Comparison of ENCODE assay signal across 8 cellular contexts in the genomic region with DNA sequence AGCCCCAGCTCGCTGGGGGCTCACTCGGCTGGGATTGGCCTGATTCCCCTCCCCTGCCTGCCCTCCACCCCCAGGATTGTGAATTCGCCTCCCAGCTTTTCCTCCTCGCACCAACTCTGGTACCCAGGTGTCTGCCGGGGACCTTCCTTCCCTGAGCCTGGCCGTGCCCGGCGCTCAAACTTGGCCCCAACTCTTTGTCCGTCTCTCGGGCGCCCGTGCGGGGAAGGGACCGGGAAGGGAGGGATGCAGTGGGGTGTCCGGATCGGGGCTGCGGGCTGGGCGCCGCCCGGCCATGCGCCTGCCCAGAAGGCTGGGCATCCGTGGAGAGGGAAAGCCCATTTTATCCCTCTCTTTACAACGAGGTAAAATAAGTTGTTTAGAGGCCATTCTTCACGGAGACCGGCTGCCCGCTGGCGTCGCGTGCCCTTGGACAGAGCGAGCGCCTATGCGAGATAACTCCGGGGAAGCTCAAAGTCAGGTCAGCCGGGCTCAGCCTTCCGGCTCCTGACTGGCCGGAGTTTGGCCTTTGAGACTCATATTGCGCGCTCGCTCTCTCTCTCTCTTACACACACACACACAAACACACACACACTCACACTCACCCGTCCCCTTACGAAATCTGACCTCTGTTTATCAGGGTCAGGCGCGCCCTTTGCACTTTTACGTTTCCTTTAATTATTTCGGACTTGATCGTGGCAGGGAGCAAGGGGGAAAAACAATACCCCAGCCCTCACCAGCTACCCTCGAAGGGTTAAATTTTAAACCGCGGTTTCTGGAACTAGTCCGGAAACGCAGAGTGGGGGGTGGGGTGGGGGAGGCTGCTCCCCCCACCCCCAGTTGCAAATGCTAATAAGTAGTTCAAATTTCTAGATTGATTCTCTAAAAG. TPM values are rescaled to one million over a fixed set of nuclear protein-coding genes. Genes with fewer than 3 reads are reported as not detected.
DNase-seq lines count a peak whose midpoint lies in the region; ATAC-seq and TF ChIP-seq lines count a peak whose summit lies in the region.

No MANE protein-coding gene starts in this region.

- peak; percentile 21 for DNase-seq in GM10248 (ENCODE audit: extremely low spot score)
- peak in 2 of 3 donors; percentile 84 to 86 for DNase-seq in Peyer's patch
- peak; percentile 28 to 53 for DNase-seq in T47D (ENCODE audit: low read depth in 1 of 2, low spot score in 1 of 2)
- DNase-seq in islet precursor cell: peak; percentile 81

- peaks cover 0 to 12% (median 0%) of the 10 kb centered on the region in 3 donors for H3K36me3 ChIP-seq in Peyer's patch
- H3K36me3 ChIP-seq in skeletal muscle satellite cell (ENCODE audit: insufficient read depth, low read length): no peaks in the 10 kb centered on the region

- POLR2A ChIA-PET in GM10248 (lab: Yijun Ruan, JAX): no interaction called here

- TF ChIP-seq CTCF in GM10248 (IDR thresholded peaks at IDR 0.05; ENCODE audit: control extremely low read depth, extremely low read depth, low read depth, missing control alignments): no peak
- no peak for TF ChIP-seq CTCF in Peyer's patch (IDR thresholded peaks at IDR 0.05)

- H3K9me3 ChIP-seq in Peyer's patch: no peaks in the 10 kb centered on the region
- H3K9me3 ChIP-seq in skeletal muscle satellite cell (replicated peaks; ENCODE audit: low read length): no peaks in the 10 kb centered on the region

- ATAC-seq in GM19035 (IDR thresholded peaks at IDR 0.05; ENCODE audit: unreplicated experiment) (no peak), HG02678 (IDR thresholded peaks at IDR 0.05; ENCODE audit: unreplicated experiment) (no peak), GM18867 (IDR thresholded peaks at IDR 0.05; ENCODE audit: unreplicated experiment) (no peak)

- peak overlapping the region; percentile 82 to 97 (median 94) for H3K27ac ChIP-seq in Peyer's patch

- H3K4me1 ChIP-seq in Peyer's patch (peaks cover 0 to 4% (median 0%) of the 10 kb centered on the region in 4 donors), skeletal muscle satellite cell (ENCODE audit: control insufficient read depth, insufficient read depth, low read length) (peaks cover 18% of the 10 kb centered on the region)

- H3K27me3 ChIP-seq in Peyer's patch: no peaks in the 10 kb centered on the region
- peaks cover 10% of the 10 kb centered on the region for H3K27me3 ChIP-seq in skeletal muscle satellite cell (ENCODE audit: control insufficient read depth, insufficient read depth, low read length)

- peak; percentile 90 to 94 for TF ChIP-seq POLR2A in Peyer's patch (IDR thresholded peaks at IDR 0.05)

- peak overlapping the region; percentile 79 for H3K9ac ChIP-seq in skeletal muscle satellite cell (ENCODE audit: low read depth, low read length)

- H3K4me3 ChIP-seq in Peyer's patch (peak overlapping the region; percentile 61 to 84 (median 74)), skeletal muscle satellite cell (ENCODE audit: low read length) (peak overlapping the region; percentile 81)

- H3K4me2 ChIP-seq in skeletal muscle satellite cell (ENCODE audit: low read length): peak overlapping the region; percentile 99

- CTCF ChIA-PET in GM10248 (lab: Yijun Ruan, JAX): interaction anchor here (0.9 to 2.3 kb wide), 8 partner anchors 9 to 1102 kb away, joined by 3 to 7 read pairs (median 3); no protein-coding TSS in a partner anchor

- in situ Hi-C loops in T47D (cut with HindIII; ENCODE audit: low pct_unique_long_range_greater_than_20kb, low sequenced_read_pairs): no loop called here

RNA-seq across cellular contexts. Expression of a gene that starts 0.8 kb away (rescaled TPM):
- total RNA-seq in Peyer's patch: 100 to 1,000 TPM in 3 of 4 donors, 10 to 100 TPM in 1; 92.4 to 390 (median 235) TPM
- 0.87 and 1.5 TPM in 2 replicates for total RNA-seq in skeletal muscle satellite cell (2012; rRNA removed)

Comparison
In these comparisons a context has a peak if more than half of its experiments do, and no peak if none do; other contexts are left out.
1. DNase-seq: peak in every context shown above with its lines; median percentile 85 in Peyer's patch; 81 in islet precursor cell; 40 in T47D; 21 in GM10248.